ENCODE assay signal across 10 cellular contexts in genomic region chr15:89486726-89487050, GRCh38. TPM values are rescaled to one million over a fixed set of nuclear protein-coding genes. Genes with fewer than 3 reads are reported as not detected.
DNase-seq lines count a peak whose midpoint lies in the region; ATAC-seq and TF ChIP-seq lines count a peak whose summit lies in the region.
"Had no signal": no experiment of that assay in that cellular context is flagged by ENCODE, and none has a peak within 500 bp of the region (broad histone marks: within the 10 kb centered on the region; RNA-seq: fewer than 3 reads in every experiment).

No MANE protein-coding gene starts in this region.

- H3K27me3 Mint-ChIP-seq in Calu3 (ENCODE audit: unreplicated experiment), result peaks cover 60% of the 10 kb centered on the region

- no peak overlapping the region for H2BK12ac ChIP-seq in trophoblast cell (ENCODE audit: low read length)

- no peak for ATAC-seq in GM18511 (IDR thresholded peaks at IDR 0.05; ENCODE audit: unreplicated experiment)

- H3K4me3 Mint-ChIP-seq in Calu3 (ENCODE audit: low read depth, unreplicated experiment), result peak overlapping the region; percentile 55

- no peak overlapping the region for H3K4me3 ChIP-seq in trophoblast cell (ENCODE audit: low read depth, low read length)

- no peaks in the 10 kb centered on the region for H3K4me1 ChIP-seq in trophoblast cell (ENCODE audit: control insufficient read depth in 1 of 2, insufficient read depth in 2 of 2, low read length in 2 of 2)

- intact Hi-C loops in Calu3 (cut with micrococcal nuclease; ENCODE audit: unreplicated experiment), result no loop called here

- H3K79me2 ChIP-seq in trophoblast cell (ENCODE audit: control insufficient read depth, insufficient read depth, low read length, poor library complexity), result no peaks in the 10 kb centered on the region

- no CpG with 5 or more reads among the region's 24 CpGs for WGBS in trophoblast cell (ENCODE audit: extremely low coverage, insufficient coverage, insufficient read length)

- DNase-seq in Calu3, result peak; percentile 78
- DNase-seq in NOMO-1 treated with dmso at 0.1 percent for 144 hours (lab: John Stamatoyannopoulos, UW; ENCODE audit: unreplicated experiment), result peak; percentile 15
- DNase-seq in activated naive CD4-positive, alpha-beta T cell treated with Interleukin-2 at 50 U/mL for 16 hours, result peak; percentile 27
- DNase-seq in trophoblast cell, result peak; percentile 15 to 57
- no peak for DNase-seq in NCI-H1092 (lab: John Stamatoyannopoulos, UW)
- DNase-seq in NCI-H524 treated with DMSO at 0.1 percent for 48 hours (lab: John Stamatoyannopoulos, UW), result no peak
- DNase-seq in NCI-H774 (lab: John Stamatoyannopoulos, UW), result no peak
- DNase-seq: DMS79 treated with DMSO at 0.1 percent for 48 hours, NCI-H1417 had no signal

- BruUV-seq in Calu3 (replicated peaks; lab: Mats Ljungman, UMichigan), result no TSS peak

- no peaks in the 10 kb centered on the region for H3K79me1 ChIP-seq in trophoblast cell (ENCODE audit: low read length)

- H3K14ac ChIP-seq in trophoblast cell (ENCODE audit: low read length), result no peak overlapping the region

- H3K36me3 Mint-ChIP-seq in Calu3 (ENCODE audit: insufficient read depth, unreplicated experiment), result peaks cover 5% of the 10 kb centered on the region

- H3K27me3 ChIP-seq in trophoblast cell (ENCODE audit: insufficient read depth, low read length), result no peaks in the 10 kb centered on the region

- CTCF ChIA-PET in Calu3 (lab: Charles Lee), result no interaction called here

- no peak overlapping the region for H4K8ac ChIP-seq in trophoblast cell (ENCODE audit: low read depth, low read length)

- H3K4ac ChIP-seq in trophoblast cell (ENCODE audit: low read depth, low read length), result no peak overlapping the region

- H2BK5ac ChIP-seq in trophoblast cell (ENCODE audit: low read depth, low read length, poor library complexity), result no peak overlapping the region

- H4K91ac ChIP-seq in trophoblast cell (ENCODE audit: low read depth, low read length), result no peak overlapping the region

- no peak overlapping the region for H3K18ac ChIP-seq in trophoblast cell (ENCODE audit: low read length)

- no peak overlapping the region for H4K12ac ChIP-seq in trophoblast cell (ENCODE audit: low read depth, low read length)

- H3K4me2 ChIP-seq in trophoblast cell (ENCODE audit: low read length), result no peak overlapping the region

- peak overlapping the region; percentile 27 for H3K27ac Mint-ChIP-seq in Calu3 (ENCODE audit: unreplicated experiment)

- no peak overlapping the region for H2BK120ac ChIP-seq in trophoblast cell (ENCODE audit: insufficient read depth, low read length, poor library complexity)

- TF ChIP-seq CTCF in Calu3 (IDR thresholded peaks at IDR 0.05; ENCODE audit: unreplicated experiment), result no peak

- H3K9me3 ChIP-seq in trophoblast cell (ENCODE audit: insufficient read depth, low read depth, low read length), result no peaks in the 10 kb centered on the region

- H3K9me3 Mint-ChIP-seq in Calu3 (ENCODE audit: low read depth, unreplicated experiment), result no peaks in the 10 kb centered on the region

- H3K23ac ChIP-seq in trophoblast cell (ENCODE audit: low read length), result no peak overlapping the region

- no peak overlapping the region for H2AK5ac ChIP-seq in trophoblast cell (ENCODE audit: low read length)

- H3K4me1 Mint-ChIP-seq in Calu3 (ENCODE audit: low read depth, unreplicated experiment), result peaks cover 17% of the 10 kb centered on the region

- no peak overlapping the region for H3K9ac ChIP-seq in trophoblast cell (ENCODE audit: low read length)

- no peak overlapping the region for H3K27ac ChIP-seq in trophoblast cell (ENCODE audit: low read depth, low read length)

- H2AFZ ChIP-seq in trophoblast cell (ENCODE audit: insufficient read depth, low read length, poor library complexity), result no peak overlapping the region

- no peaks in the 10 kb centered on the region for H3K36me3 ChIP-seq in trophoblast cell (ENCODE audit: control insufficient read depth in 1 of 2, insufficient read depth in 2 of 2, low read length in 2 of 2)

RNA-seq across cellular contexts. Expression of gene RHCG, which starts 9.7 kb away (rescaled TPM):
- total RNA-seq in Calu3 (2022), result 0.59 and 1.1 TPM in 2 replicates
- not detected in 2 replicates for polyA plus RNA-seq in trophoblast cell (2013)

Comparison
In these comparisons a context has a peak if more than half of its experiments do, and no peak if none do; other contexts are left out.
1. DNase-seq: peak in Calu3 (single experiment), NOMO-1 treated with dmso at 0.1 percent for 144 hours (single experiment), activated naive CD4-positive, alpha-beta T cell treated with Interleukin-2 at 50 U/mL for 16 hours (single experiment) and trophoblast cell (2 of 2); none in NCI-H1092 (single experiment), NCI-H524 treated with DMSO at 0.1 percent for 48 hours (single experiment) and NCI-H774 (single experiment).